ENCODE assay signal across 17 cellular contexts in the genomic region with DNA sequence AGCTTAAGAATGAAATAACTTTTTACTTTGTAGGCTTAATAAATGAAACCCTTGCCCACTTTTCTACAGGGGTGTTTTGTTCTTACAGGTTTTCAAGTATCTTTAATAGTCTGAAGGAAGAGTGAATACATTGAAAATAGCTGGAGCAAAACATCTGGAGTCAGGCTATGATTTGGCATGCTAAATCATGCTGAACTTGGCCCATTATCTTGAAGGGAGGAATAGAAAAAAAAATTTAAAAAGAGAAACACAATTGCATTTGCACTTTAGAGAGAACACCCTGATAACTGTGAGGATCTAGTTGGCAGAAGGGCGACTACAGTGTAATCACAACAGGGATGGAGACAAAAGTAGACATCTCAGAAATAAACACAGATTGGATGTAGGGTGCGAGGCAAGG. TPM values are rescaled to one million over a fixed set of nuclear protein-coding genes. Genes with fewer than 3 reads are reported as not detected.
A peak's percentile ranks its signal among the peaks of the same experiment; 100 is the strongest.
DNase-seq lines count a peak whose midpoint lies in the region; ATAC-seq, FAIRE-seq and TF ChIP-seq lines count a peak whose summit lies in the region.
"Had no signal": no experiment of that assay in that cellular context is flagged by ENCODE, and none has a peak within 500 bp of the region (broad histone marks: within the 10 kb centered on the region; RNA-seq: fewer than 3 reads in every experiment).

No MANE protein-coding gene starts in this region.

- H3K4me3 ChIP-seq in esophagus squamous epithelium: no peak overlapping the region
- H3K4me3 ChIP-seq: colonic mucosa, heart left ventricle, SJCRH30 had no signal

- no peak for ATAC-seq in activated CD8-positive, alpha-beta memory T cell treated with anti-CD3 and anti-CD28 coated beads, Interleukin-2, amount 10 ng/mL, durations not matched to agents 7 days and 5 days
- no peak for ATAC-seq in T-cell (replicated peaks in 1 of 4)
- no peak for ATAC-seq in stimulated activated effector memory CD8-positive, alpha-beta T cell treated with anti-CD3 and anti-CD28 coated beads, Interleukin-12 subunit alpha, Interleukin-12 subunit beta, amount 100 ng/mL, for 72 hours
- no peak for ATAC-seq in GM18498 (IDR thresholded peaks at IDR 0.05; ENCODE audit: unreplicated experiment)
- ATAC-seq: esophagus mucosa, heart left ventricle had no signal

- H3K36me3 ChIP-seq in esophagus squamous epithelium: peaks cover 0 to 8% (median 0%) of the 10 kb centered on the region in 3 donors

- peaks cover 21% of the 10 kb centered on the region for H3K36me3 Mint-ChIP-seq in activated CD8-positive, alpha-beta memory T cell treated with anti-CD3 and anti-CD28 coated beads, Interleukin-2, amount 10 ng/mL, durations not matched to agents 7 days and 5 days
- peaks cover 11% of the 10 kb centered on the region for H3K36me3 Mint-ChIP-seq in T-cell
- H3K36me3 Mint-ChIP-seq in stimulated activated effector memory CD8-positive, alpha-beta T cell treated with anti-CD3 and anti-CD28 coated beads, Interleukin-12 subunit alpha, Interleukin-12 subunit beta, amount 100 ng/mL, for 72 hours: peaks cover 26% of the 10 kb centered on the region

- peak overlapping the region; percentile 43 for H3K4me3 Mint-ChIP-seq in activated CD8-positive, alpha-beta memory T cell treated with anti-CD3 and anti-CD28 coated beads, Interleukin-2, amount 10 ng/mL, durations not matched to agents 7 days and 5 days
- peak overlapping the region in 1 of 3 donors; percentile 21 for H3K4me3 Mint-ChIP-seq in T-cell
- peak overlapping the region; percentile 86 for H3K4me3 Mint-ChIP-seq in stimulated activated effector memory CD8-positive, alpha-beta T cell treated with anti-CD3 and anti-CD28 coated beads, Interleukin-12 subunit alpha, Interleukin-12 subunit beta, amount 100 ng/mL, for 72 hours

- intact Hi-C loops in esophagus squamous epithelium (cut with DNase I): no loop called here

- H3K4me1 Mint-ChIP-seq in activated CD8-positive, alpha-beta memory T cell treated with anti-CD3 and anti-CD28 coated beads, Interleukin-2, amount 10 ng/mL, durations not matched to agents 7 days and 5 days: peaks cover 39% of the 10 kb centered on the region
- peaks cover 30 to 41% (median 34%) of the 10 kb centered on the region in 3 donors for H3K4me1 Mint-ChIP-seq in T-cell
- peaks cover 30% of the 10 kb centered on the region for H3K4me1 Mint-ChIP-seq in stimulated activated effector memory CD8-positive, alpha-beta T cell treated with anti-CD3 and anti-CD28 coated beads, Interleukin-12 subunit alpha, Interleukin-12 subunit beta, amount 100 ng/mL, for 72 hours

- no peak overlapping the region for H3K27ac Mint-ChIP-seq in activated CD8-positive, alpha-beta memory T cell treated with anti-CD3 and anti-CD28 coated beads, Interleukin-2, amount 10 ng/mL, durations not matched to agents 7 days and 5 days
- H3K27ac Mint-ChIP-seq in T-cell: peak overlapping the region; percentile 66 to 74
- peak overlapping the region; percentile 29 for H3K27ac Mint-ChIP-seq in stimulated activated effector memory CD8-positive, alpha-beta T cell treated with anti-CD3 and anti-CD28 coated beads, Interleukin-12 subunit alpha, Interleukin-12 subunit beta, amount 100 ng/mL, for 72 hours

- FAIRE-seq in GM12891 (lab: Jason Lieb, UNC): no peak

- H3K9me3 Mint-ChIP-seq in activated CD8-positive, alpha-beta memory T cell treated with anti-CD3 and anti-CD28 coated beads, Interleukin-2, amount 10 ng/mL, durations not matched to agents 7 days and 5 days (ENCODE audit: low read depth): peaks cover under 1% of the 10 kb centered on the region
- H3K9me3 Mint-ChIP-seq in T-cell: no peaks in the 10 kb centered on the region
- H3K9me3 Mint-ChIP-seq in stimulated activated effector memory CD8-positive, alpha-beta T cell treated with anti-CD3 and anti-CD28 coated beads, Interleukin-12 subunit alpha, Interleukin-12 subunit beta, amount 100 ng/mL, for 72 hours: no peaks in the 10 kb centered on the region

- H3K27me3 Mint-ChIP-seq in activated CD8-positive, alpha-beta memory T cell treated with anti-CD3 and anti-CD28 coated beads, Interleukin-2, amount 10 ng/mL, durations not matched to agents 7 days and 5 days: no peaks in the 10 kb centered on the region
- H3K27me3 Mint-ChIP-seq in T-cell: no peaks in the 10 kb centered on the region

- TF ChIP-seq POLR2A in esophagus squamous epithelium (IDR thresholded peaks at IDR 0.05): no peak
- TF ChIP-seq POLR2A in GM12891 (IDR thresholded peaks at IDR 0.05; ENCODE audit: low read depth, low read length): no peak

- H3K9me3 ChIP-seq in esophagus squamous epithelium: no peaks in the 10 kb centered on the region
- H3K9me3 ChIP-seq: colonic mucosa, heart left ventricle, SJCRH30 had no signal

- peaks cover 16 to 45% (median 25%) of the 10 kb centered on the region in 3 donors for H3K4me1 ChIP-seq in esophagus squamous epithelium
- H3K4me1 ChIP-seq: colonic mucosa, SJCRH30 had no signal

- no peak for TF ChIP-seq CTCF in esophagus squamous epithelium (IDR thresholded peaks at IDR 0.05)

- peak overlapping the region in 3 of 4 donors; percentile 42 to 59 (median 49) for H3K27ac ChIP-seq in esophagus squamous epithelium
- H3K27ac ChIP-seq: colonic mucosa, SJCRH30 had no signal

- no peaks in the 10 kb centered on the region for H3K27me3 ChIP-seq in esophagus squamous epithelium
- H3K27me3 ChIP-seq: colonic mucosa, heart left ventricle, SJCRH30 had no signal

- 31 to 36% methylated on average over 2 of the region's 2 CpGs for WGBS in esophagus squamous epithelium, 2 donors

- CTCF ChIA-PET in activated CD8-positive, alpha-beta memory T cell treated with anti-CD3 and anti-CD28 coated beads, Interleukin-2, amount 10 ng/mL, durations not matched to agents 7 days and 5 days (lab: Charles Lee): interaction anchor here (0.7 to 6.2 kb wide), 2 partner anchors 25 to 160 kb away, joined by 3 to 54 read pairs; no protein-coding TSS in a partner anchor
- CTCF ChIA-PET in T-cell (lab: Charles Lee): interaction anchor here (0.6 to 0.9 kb wide), 5 partner anchors 93 to 237 kb away, joined by 3 to 6 read pairs (median 4); no protein-coding TSS in a partner anchor

- no peak for DNase-seq in activated CD8-positive, alpha-beta memory T cell treated with anti-CD3 and anti-CD28 coated beads, Interleukin-2, amount 10 ng/mL, durations not matched to agents 7 days and 5 days
- DNase-seq in activated CD8-positive, alpha-beta memory T cell treated with anti-CD3 and anti-CD28 coated beads, Interleukin-2, amount 50 U/mL, for 4 hours: no peak
- DNase-seq in T-cell (no peak), esophagus squamous epithelium (lab: John Stamatoyannopoulos, UW) (no peak), GM12891 (ENCODE audit: insufficient read length, low spot score) (no peak), NOMO-1 treated with DMSO at 0.1 percent for 48 hours (lab: John Stamatoyannopoulos, UW; ENCODE audit: unreplicated experiment) (no peak)
- DNase-seq in stimulated activated effector memory CD8-positive, alpha-beta T cell treated with anti-CD3 and anti-CD28 coated beads, Interleukin-12 subunit alpha, Interleukin-12 subunit beta, amount 100 ng/mL, for 72 hours (ENCODE audit: low spot score in 2 of 2): no peak
- DNase-seq: colonic mucosa; GF-D8; heart left ventricle; kidney glomerular epithelial cell; NCI-H1436 treated with DMSO at 0.1 percent for 48 hours; NCI-H345; SJCRH30; stimulated activated CD4-positive, alpha-beta T cell treated with anti-CD3 and anti-CD28 coated beads, Interleukin-15, amount 100 ng/mL, for 24 hours had no signal

- POLR2A ChIA-PET in T-cell (lab: Charles Lee): interaction anchor here in 1 of 2 donors (0.8 kb wide), 1 partner anchor 260 kb away, joined by 8 read pairs; no protein-coding TSS in a partner anchor

TF ChIP-seq in GM12891, 5 proteins besides CTCF, POLR2A, EP300 and RAD21:
- no peak for TF ChIP-seq POU2F2 (IDR thresholded peaks at IDR 0.05; ENCODE audit: low read depth, low read length)
- no peak for TF ChIP-seq PAX5 (IDR thresholded peaks at IDR 0.05; ENCODE audit: insufficient read depth, low read length, severe bottlenecking)
- TF ChIP-seq POLR2AphosphoS5 (IDR thresholded peaks at IDR 0.05; ENCODE audit: low read depth, low read length): no peak
- no peak for TF ChIP-seq SPI1 (IDR thresholded peaks at IDR 0.05; ENCODE audit: low read depth, low read length)
- TF ChIP-seq TAF1 (IDR thresholded peaks at IDR 0.05; ENCODE audit: low read depth, low read length): no peak
TF ChIP-seq in GM12891: peak in this region for 0.

RNA-seq across cellular contexts. Expression of gene IQGAP1, which starts 1.8 kb away (rescaled TPM):
- total RNA-seq in activated CD8-positive, alpha-beta memory T cell treated with anti-CD3 and anti-CD28 coated beads, Interleukin-2, amount 10 ng/mL, durations not matched to agents 7 days and 5 days: 100 to 1,000 TPM; 217 to 221 TPM
- total RNA-seq in T-cell (100 to 1,000 TPM; 125 to 158 (median 127) TPM), esophagus squamous epithelium (100 to 1,000 TPM; 181 to 285 (median 193) TPM)
- 73.8 TPM for polyA plus RNA-seq in GM12891 (2012; ENCODE audit: low read depth, missing spikeins)

RNA-seq across cellular contexts. Expression of gene ZNF774, which starts 34.1 kb away (rescaled TPM):
- total RNA-seq in activated CD8-positive, alpha-beta memory T cell treated with anti-CD3 and anti-CD28 coated beads, Interleukin-2, amount 10 ng/mL, durations not matched to agents 7 days and 5 days: 1 to 10 TPM; 1.6 to 2.1 TPM
- total RNA-seq in T-cell: under 1 TPM; 0.61 to 0.85 (median 0.70) TPM
- total RNA-seq in esophagus squamous epithelium: 1 to 10 TPM in 3 of 4 donors, under 1 TPM in 1; 0.79 to 9.3 (median 1.8) TPM
- 0.55 TPM for polyA plus RNA-seq in GM12891 (2012; ENCODE audit: low read depth, missing spikeins)
